9 cellular contexts compared by ENCODE assay signal in the genomic region with DNA sequence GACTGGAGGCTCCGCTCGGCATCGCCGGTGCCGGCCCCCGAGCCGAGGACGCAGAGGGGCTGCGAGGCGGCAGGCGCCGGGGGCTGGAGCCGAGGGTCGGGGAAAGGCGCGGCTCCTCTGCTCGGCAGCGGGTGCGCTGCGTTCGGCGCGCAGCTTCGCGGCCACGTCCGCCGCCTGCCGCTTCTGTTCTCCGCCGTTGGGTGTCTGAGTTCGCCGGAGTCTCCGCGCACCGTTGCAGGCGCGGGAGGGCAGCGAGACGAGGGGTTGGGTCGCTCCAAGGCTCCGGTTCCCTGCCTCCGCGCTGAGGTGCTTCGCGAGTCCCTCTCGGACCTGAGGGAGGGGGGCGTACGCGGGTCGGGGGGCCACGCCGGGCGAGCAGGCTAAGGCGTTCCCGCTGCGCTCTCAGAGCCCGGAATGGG. TPM values are rescaled to one million over a fixed set of nuclear protein-coding genes. Genes with fewer than 3 reads are reported as not detected.
A peak's percentile ranks its signal among the peaks of the same experiment; 100 is the strongest.
DNase-seq lines count a peak whose midpoint lies in the region; ATAC-seq, FAIRE-seq and TF ChIP-seq lines count a peak whose summit lies in the region.
"Had no signal": no experiment of that assay in that cellular context is flagged by ENCODE, and none has a peak within 500 bp of the region (broad histone marks: within the 10 kb centered on the region; RNA-seq: fewer than 3 reads in every experiment).

No MANE protein-coding gene starts in this region.

- H3K9ac ChIP-seq in NT2/D1 (ENCODE audit: insufficient read length, low read depth) (peak overlapping the region; percentile 93), astrocyte (ENCODE audit: low read length) (peak overlapping the region; percentile 88), iPS-20b (ENCODE audit: low read depth, low read length) (peak overlapping the region; percentile 73)

- H3K36me3 ChIP-seq in NT2/D1 (ENCODE audit: insufficient read depth, insufficient read length, low read length): peaks cover 25% of the 10 kb centered on the region
- peaks cover 4% of the 10 kb centered on the region for H3K36me3 ChIP-seq in astrocyte (ENCODE audit: insufficient read depth, low read length)
- H3K36me3 ChIP-seq in iPS-20b (ENCODE audit: insufficient read depth, low read depth, low read length): no peaks in the 10 kb centered on the region
- no peaks in the 10 kb centered on the region for H3K36me3 ChIP-seq in spleen

- DNase-seq in Daoy (ENCODE audit: low read depth) (peak; percentile 52), NT2/D1 (ENCODE audit: low read depth, low spot score) (no peak), astrocyte (ENCODE audit: low read depth) (no peak), spleen (no peak), HPDE6-E6E7 (ENCODE audit: extremely low spot score) (no peak), GM19240 (ENCODE audit: insufficient read length, low spot score) (no peak)

- H3K4me1 Mint-ChIP-seq in astrocyte (ENCODE audit: low read depth, unreplicated experiment): peaks cover 14% of the 10 kb centered on the region

- H3K27ac ChIP-seq in astrocyte (ENCODE audit: low read depth, low read length): peak overlapping the region; percentile 76
- peak overlapping the region; percentile 47 for H3K27ac ChIP-seq in iPS-20b (ENCODE audit: low read length)
- H3K27ac ChIP-seq in spleen: peak overlapping the region in 2 of 8 donors; percentile 42 to 63

- TF ChIP-seq CTCF in astrocyte (IDR thresholded peaks at IDR 0.05; ENCODE audit: insufficient read depth, low read depth, low read length): no peak
- TF ChIP-seq CTCF in spleen (IDR thresholded peaks at IDR 0.05 in 8 of 11, conservative IDR thresholded peaks at IDR 0.05 in 3 of 11): no peak

- WGBS in spleen, 5 donors: 0 to 1% (median 0%) methylated on average over 24 to 58 of the region's 58 CpGs

- H3K4me1 ChIP-seq in NT2/D1 (ENCODE audit: insufficient read depth, insufficient read length) (peaks cover 12% of the 10 kb centered on the region), astrocyte (ENCODE audit: insufficient read depth, low read length) (peaks cover 25% of the 10 kb centered on the region), iPS-20b (ENCODE audit: insufficient read depth, low read length) (peaks cover 9% of the 10 kb centered on the region; the same call in 1 of the 2 replicates), spleen (peaks cover 12 to 55% (median 35%) of the 10 kb centered on the region in 6 donors)

- H2AFZ ChIP-seq in astrocyte (ENCODE audit: low read depth, low read length): peak overlapping the region; percentile 4

- H3K9me3 ChIP-seq in NT2/D1 (ENCODE audit: insufficient read depth, low read length) (no peaks in the 10 kb centered on the region), astrocyte (ENCODE audit: insufficient read depth, low read depth, low read length) (no peaks in the 10 kb centered on the region), iPS-20b (ENCODE audit: insufficient read depth, low read depth, low read length) (no peaks in the 10 kb centered on the region), spleen (no peaks in the 10 kb centered on the region)

- H3K4me2 ChIP-seq in astrocyte (ENCODE audit: low read length): peak overlapping the region; percentile 98

- no peak for ATAC-seq in GM19328 (IDR thresholded peaks at IDR 0.05; ENCODE audit: unreplicated experiment)
- ATAC-seq: K562 had no signal

- intact Hi-C loops in spleen (cut with DNase I; ENCODE audit: low total_unique reads): loop anchor here (5.0 to 10.0 kb wide), 2 partner anchors 396 to 1044 kb away; no protein-coding TSS in a partner anchor

- peaks cover 13% of the 10 kb centered on the region for H3K36me3 Mint-ChIP-seq in astrocyte (ENCODE audit: low read depth, unreplicated experiment)

- peak overlapping the region; percentile 87 for H3K4me3 Mint-ChIP-seq in astrocyte (ENCODE audit: unreplicated experiment)

- peaks cover 63% of the 10 kb centered on the region for H3K79me2 ChIP-seq in astrocyte (ENCODE audit: insufficient read depth, low read length)

- no peak overlapping the region for H3K27ac Mint-ChIP-seq in astrocyte (ENCODE audit: unreplicated experiment)

- no peak for TF ChIP-seq POLR2A in spleen (IDR thresholded peaks at IDR 0.05)

- H3K27me3 Mint-ChIP-seq in astrocyte (ENCODE audit: low read depth, unreplicated experiment): peaks cover under 1% of the 10 kb centered on the region

- H3K4me3 ChIP-seq in NT2/D1 (ENCODE audit: insufficient read length, low read depth) (peak overlapping the region; percentile 78), astrocyte (ENCODE audit: insufficient read depth, low read depth, low read length) (peak overlapping the region; percentile 71), iPS-20b (ENCODE audit: low read length) (peak overlapping the region; percentile 73), spleen (peak overlapping the region; percentile 55 to 92 (median 82))
- H3K4me3 ChIP-seq: K562 had no signal

- FAIRE-seq in astrocyte (lab: Jason Lieb, UNC): no peak
- FAIRE-seq: K562 had no signal

- H4K20me1 ChIP-seq in astrocyte (ENCODE audit: insufficient read depth, low read length): peaks cover 34% of the 10 kb centered on the region

- no peaks in the 10 kb centered on the region for H3K9me3 Mint-ChIP-seq in astrocyte (ENCODE audit: unreplicated experiment)

- H3K27me3 ChIP-seq in NT2/D1 (ENCODE audit: insufficient read depth, insufficient read length): peaks cover 12% of the 10 kb centered on the region
- no peaks in the 10 kb centered on the region for H3K27me3 ChIP-seq in astrocyte (ENCODE audit: insufficient read depth, low read length)
- peaks cover 94% of the 10 kb centered on the region for H3K27me3 ChIP-seq in iPS-20b (ENCODE audit: insufficient read depth, low read length)
- H3K27me3 ChIP-seq in spleen (replicated peaks in 1 of 7): peaks cover 0 to 88% (median 35%) of the 10 kb centered on the region in 7 donors

RNA-seq across cellular contexts. Expression of a gene that starts 0.3 kb away (rescaled TPM):
- total RNA-seq in Daoy (2014; rRNA removed; shearing (Covaris generic)): 9.5 and 13.2 TPM in 2 replicates
- total RNA-seq in astrocyte (98.6 and 110 TPM in 2 replicates), spleen (1 to 10 TPM in 1 of 7 donors, under 1 TPM in 6; 0.54 to 1.5 (median 0.76) TPM)
- polyA plus RNA-seq in spleen: under 1 TPM; 0.15 to 0.51 (median 0.33) TPM
